21 cellular contexts compared by ENCODE assay signal in genomic region chr6:36550473-36551000, GRCh38.
"Had no signal": no experiment of that assay in that cellular context is flagged by ENCODE, and none has a peak within 500 bp of the region (broad histone marks: within the 10 kb centered on the region; RNA-seq: fewer than 3 reads in every experiment).

No MANE protein-coding gene starts in this region.

- ATAC-seq: activated CD4-positive, alpha-beta T cell treated with anti-CD3 and anti-CD28 coated beads for 36 hours; activated CD8-positive, alpha-beta T cell treated with anti-CD3 and anti-CD28 coated beads, Interleukin-2, amount 10 ng/mL, durations not matched to agents 7 days and 5 days; mucosa of descending colon; naive thymus-derived CD4-positive, alpha-beta T cell had no signal

- H3K9me3 Mint-ChIP-seq: activated naive CD8-positive, alpha-beta T cell treated with anti-CD3 and anti-CD28 coated beads, Interleukin-2, amount 10 ng/mL, durations not matched to agents 7 days and 5 days; T-helper 1 cell treated with Interleukin-12 subunit alpha and Interleukin-12 subunit beta and Interleukin-4 antibody, amounts not matched to agents 30 μg/mL and 1 μg/mL, for 36 hours had no signal

- H3K9me3 ChIP-seq: esophagus muscularis mucosa, left ventricle myocardium inferior, mucosa of descending colon, tibial nerve had no signal

- H3K36me3 ChIP-seq: esophagus muscularis mucosa, left ventricle myocardium inferior, tibial nerve had no signal

- H3K27ac ChIP-seq: esophagus muscularis mucosa, left ventricle myocardium inferior, tibial nerve, WERI-Rb-1 had no signal

- H3K4me3 ChIP-seq: esophagus muscularis mucosa, left ventricle myocardium inferior, mucosa of descending colon, tibial nerve had no signal

- H3K27ac Mint-ChIP-seq: activated CD4-positive, alpha-beta T cell treated with anti-CD3 and anti-CD28 coated beads for 36 hours; activated CD8-positive, alpha-beta T cell treated with anti-CD3 and anti-CD28 coated beads, Interleukin-2, amount 10 ng/mL, durations not matched to agents 7 days and 5 days; activated naive CD8-positive, alpha-beta T cell treated with anti-CD3 and anti-CD28 coated beads, Interleukin-2, amount 10 ng/mL, durations not matched to agents 7 days and 5 days; T-helper 1 cell treated with Interleukin-12 subunit alpha and Interleukin-12 subunit beta and Interleukin-4 antibody, amounts not matched to agents 30 μg/mL and 1 μg/mL, for 36 hours had no signal

- H3K4me3 Mint-ChIP-seq: activated CD4-positive, alpha-beta T cell treated with anti-CD3 and anti-CD28 coated beads for 36 hours; activated CD8-positive, alpha-beta T cell treated with anti-CD3 and anti-CD28 coated beads, Interleukin-2, amount 10 ng/mL, durations not matched to agents 7 days and 5 days; activated naive CD8-positive, alpha-beta T cell treated with anti-CD3 and anti-CD28 coated beads, Interleukin-2, amount 10 ng/mL, durations not matched to agents 7 days and 5 days; naive thymus-derived CD4-positive, alpha-beta T cell; T-helper 1 cell treated with Interleukin-12 subunit alpha and Interleukin-12 subunit beta and Interleukin-4 antibody, amounts not matched to agents 30 μg/mL and 1 μg/mL, for 36 hours had no signal

- H3K27me3 Mint-ChIP-seq: activated CD4-positive, alpha-beta T cell treated with anti-CD3 and anti-CD28 coated beads for 36 hours; activated naive CD8-positive, alpha-beta T cell treated with anti-CD3 and anti-CD28 coated beads, Interleukin-2, amount 10 ng/mL, durations not matched to agents 7 days and 5 days had no signal

- DNase-seq: activated CD4-positive, alpha-beta T cell treated with anti-CD3 and anti-CD28 coated beads for 36 hours; activated CD8-positive, alpha-beta memory T cell treated with anti-CD3 and anti-CD28 coated beads, Interleukin-2, amount 50 U/mL, for 4 hours; activated CD8-positive, alpha-beta T cell treated with anti-CD3 and anti-CD28 coated beads, Interleukin-2, amount 10 ng/mL, durations not matched to agents 7 days and 5 days; activated gamma-delta T cell; activated naive CD8-positive, alpha-beta T cell treated with anti-CD3 and anti-CD28 coated beads, Interleukin-2, amount 10 ng/mL, durations not matched to agents 7 days and 5 days; activated T-cell treated with anti-CD3 and anti-CD28 coated beads, Interleukin-2, amount 50 U/mL, for 48 hours; aorta; cortex of kidney; effector CD4-positive, alpha-beta T cell; hippocampal formation; kidney; left ventricle myocardium inferior; mucosa of descending colon; naive thymus-derived CD4-positive, alpha-beta T cell; retina; stimulated activated CD4-positive, alpha-beta T cell treated with anti-CD3 and anti-CD28 coated beads, Interleukin-2, amount 100 ng/mL, for 48 hours; stimulated activated naive CD4-positive, alpha-beta T cell; WERI-Rb-1 had no signal

- H3K36me3 Mint-ChIP-seq: activated naive CD8-positive, alpha-beta T cell treated with anti-CD3 and anti-CD28 coated beads, Interleukin-2, amount 10 ng/mL, durations not matched to agents 7 days and 5 days had no signal
